ENCODE assay signal across 7 cellular contexts in the genomic region with DNA sequence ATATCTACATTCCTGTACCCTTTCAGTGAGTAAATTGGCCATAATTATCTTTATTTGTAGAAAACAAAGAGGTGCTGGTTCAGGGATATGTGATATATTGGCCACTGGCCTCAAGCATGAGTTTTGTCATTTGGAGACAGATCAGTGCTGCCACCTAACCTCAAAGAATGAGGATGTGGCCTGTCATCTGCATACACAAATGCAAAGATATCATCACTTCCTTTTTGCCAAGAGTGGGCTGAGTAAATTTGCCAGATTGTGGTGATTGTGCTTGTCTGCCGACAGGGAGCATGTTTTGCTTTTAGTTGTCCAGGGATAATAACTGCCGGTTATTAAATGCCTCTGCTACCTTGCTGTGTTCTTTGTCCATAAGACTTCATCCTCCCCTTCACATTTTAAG. TPM values are rescaled to one million over a fixed set of nuclear protein-coding genes. Genes with fewer than 3 reads are reported as not detected.
DNase-seq lines count a peak whose midpoint lies in the region; ATAC-seq, FAIRE-seq and TF ChIP-seq lines count a peak whose summit lies in the region.

No MANE protein-coding gene starts in this region.

- peak; percentile 50 for ATAC-seq in HG03354 (IDR thresholded peaks at IDR 0.05; ENCODE audit: poor library complexity, severe bottlenecking, unreplicated experiment)
- ATAC-seq in right lobe of liver = peak in 3 of 4 donors; percentile 35 to 58 (median 46)

- no peaks in the 10 kb centered on the region for H3K27me3 ChIP-seq in right lobe of liver

- 10% methylated on average over 2 of the region's 2 CpGs for WGBS in right lobe of liver (ENCODE audit: insufficient coverage, low coverage, low lambda C conversion rate, missing lambda C conversion rate)

- no peaks in the 10 kb centered on the region for H3K36me3 ChIP-seq in right lobe of liver

- intact Hi-C loops in right lobe of liver (cut with DNase I) = no loop called here

- FAIRE-seq in GM12891 (lab: Jason Lieb, UNC) = no peak

- no peak overlapping the region for H3K4me3 ChIP-seq in right lobe of liver

- peaks cover 0 to 17% (median 5%) of the 10 kb centered on the region in 4 donors for H3K4me1 ChIP-seq in right lobe of liver

- no peak for DNase-seq in GM12891 (ENCODE audit: insufficient read length, low spot score)
- DNase-seq in SKM-1 (lab: John Stamatoyannopoulos, UW; ENCODE audit: unreplicated experiment) = peak; percentile 42
- no peak for DNase-seq in right lobe of liver
- DNase-seq in DMS114 treated with DMSO at 0.1 percent for 48 hours (lab: John Stamatoyannopoulos, UW; ENCODE audit: unreplicated experiment) = no peak
- no peak for DNase-seq in activated gamma-delta T cell (lab: John Stamatoyannopoulos, UW)
- no peak for DNase-seq in stimulated activated CD4-positive, alpha-beta T cell treated with anti-CD3 and anti-CD28 coated beads, Interleukin-4, amount 100 ng/mL, for 24 hours

- no peak overlapping the region for H3K27ac ChIP-seq in right lobe of liver

- no peaks in the 10 kb centered on the region for H3K9me3 ChIP-seq in right lobe of liver

- peak in 3 of 4 donors; percentile 18 to 31 (median 29) for TF ChIP-seq CTCF in right lobe of liver (IDR thresholded peaks at IDR 0.05)

- TF ChIP-seq POLR2A in GM12891 (IDR thresholded peaks at IDR 0.05; ENCODE audit: low read depth, low read length) = no peak
- no peak for TF ChIP-seq POLR2A in right lobe of liver (IDR thresholded peaks at IDR 0.05)

TF ChIP-seq in GM12891, 5 proteins besides CTCF, POLR2A, EP300 and RAD21:
- TF ChIP-seq SPI1 (IDR thresholded peaks at IDR 0.05; ENCODE audit: low read depth, low read length) = peak; percentile 57
- no peak for TF ChIP-seq TAF1 (IDR thresholded peaks at IDR 0.05; ENCODE audit: low read depth, low read length)

RNA-seq across cellular contexts. Expression of a gene that starts 44.2 kb away (rescaled TPM):
- not detected for polyA plus RNA-seq in GM12891 (2012; ENCODE audit: low read depth, missing spikeins)
- total RNA-seq in right lobe of liver = 10 to 100 TPM in 2 of 6 experiments, 1 to 10 TPM in 4; 5.8 to 14.5 (median 8.3) TPM
